1 cellular context compared by ENCODE assay signal in the genomic region with DNA sequence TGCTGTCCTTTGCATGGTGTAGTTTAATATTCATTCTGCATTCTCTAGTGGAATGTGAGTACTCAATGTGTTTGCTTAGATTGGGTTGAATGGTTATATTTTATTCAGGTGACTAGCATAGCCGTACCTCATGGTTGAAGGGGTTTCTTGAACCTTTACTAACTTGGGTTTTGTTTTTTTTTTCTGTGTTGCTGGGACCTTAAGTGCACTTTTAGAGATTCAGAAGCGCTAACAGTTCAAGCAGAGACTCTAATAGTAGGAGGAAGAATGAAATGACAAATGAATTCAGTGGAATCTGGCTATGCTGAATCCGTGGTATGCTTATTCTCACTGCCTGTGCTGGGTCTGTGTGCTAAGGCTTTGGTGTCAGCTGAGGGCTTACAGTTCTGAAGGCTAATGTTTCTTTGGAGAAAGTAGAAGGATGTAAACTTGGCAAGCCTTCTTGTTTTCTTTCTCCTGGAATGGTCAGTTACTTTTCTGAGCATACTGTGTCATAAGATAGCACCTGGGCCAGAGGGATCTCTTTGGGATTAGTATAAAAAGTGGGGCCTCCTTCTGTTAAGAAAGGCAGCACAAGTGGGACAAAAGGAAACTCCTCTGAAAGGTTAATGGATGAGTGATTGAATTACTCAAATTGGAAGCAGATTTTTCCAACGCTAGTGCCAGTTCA.
TF ChIP-seq lines count a peak whose summit lies in the region.

No MANE protein-coding gene starts in this region.

TF ChIP-seq in HepG2, 621 proteins besides CTCF, POLR2A, EP300 and RAD21:
- TF ChIP-seq, protein P1, sequence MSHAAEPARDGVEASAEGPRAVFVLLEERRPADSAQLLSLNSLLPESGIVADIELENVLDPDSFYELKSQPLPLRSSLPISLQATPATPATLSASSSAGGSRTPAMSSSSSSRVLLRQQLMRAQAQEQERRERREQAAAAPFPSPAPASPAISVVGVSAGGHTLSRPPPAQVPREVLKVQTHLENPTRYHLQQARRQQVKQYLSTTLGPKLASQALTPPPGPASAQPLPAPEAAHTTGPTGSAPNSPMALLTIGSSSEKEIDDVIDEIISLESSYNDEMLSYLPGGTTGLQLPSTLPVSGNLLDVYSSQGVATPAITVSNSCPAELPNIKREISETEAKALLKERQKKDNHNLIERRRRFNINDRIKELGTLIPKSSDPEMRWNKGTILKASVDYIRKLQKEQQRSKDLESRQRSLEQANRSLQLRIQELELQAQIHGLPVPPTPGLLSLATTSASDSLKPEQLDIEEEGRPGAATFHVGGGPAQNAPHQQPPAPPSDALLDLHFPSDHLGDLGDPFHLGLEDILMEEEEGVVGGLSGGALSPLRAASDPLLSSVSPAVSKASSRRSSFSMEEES (CRISPR knock-in tag; IDR thresholded peaks at IDR 0.05) = no peak
- TF ChIP-seq PHF20 (CRISPR knock-in tag; IDR thresholded peaks at IDR 0.05) (no peak), ZSCAN25 (CRISPR knock-in tag; IDR thresholded peaks at IDR 0.05) (no peak), U2AF1 (optimal IDR thresholded peaks at IDR 0.05; ENCODE audit: low read depth, low read length) (no peak), SP5 (CRISPR knock-in tag; IDR thresholded peaks at IDR 0.05; ENCODE audit: borderline replicate concordance, low read depth) (no peak), RELA (CRISPR knock-in tag; IDR thresholded peaks at IDR 0.05) (no peak), NR2C2 (CRISPR knock-in tag; IDR thresholded peaks at IDR 0.05; ENCODE audit: borderline replicate concordance) (no peak), BORCS8-MEF2B (CRISPR knock-in tag; IDR thresholded peaks at IDR 0.05) (no peak), EED (CRISPR knock-in tag; IDR thresholded peaks at IDR 0.05) (no peak), KLF11 (CRISPR knock-in tag; IDR thresholded peaks at IDR 0.05) (no peak), ZNF329 (CRISPR knock-in tag; IDR thresholded peaks at IDR 0.05; ENCODE audit: low read depth) (no peak)
- TF ChIP-seq, protein P2, sequence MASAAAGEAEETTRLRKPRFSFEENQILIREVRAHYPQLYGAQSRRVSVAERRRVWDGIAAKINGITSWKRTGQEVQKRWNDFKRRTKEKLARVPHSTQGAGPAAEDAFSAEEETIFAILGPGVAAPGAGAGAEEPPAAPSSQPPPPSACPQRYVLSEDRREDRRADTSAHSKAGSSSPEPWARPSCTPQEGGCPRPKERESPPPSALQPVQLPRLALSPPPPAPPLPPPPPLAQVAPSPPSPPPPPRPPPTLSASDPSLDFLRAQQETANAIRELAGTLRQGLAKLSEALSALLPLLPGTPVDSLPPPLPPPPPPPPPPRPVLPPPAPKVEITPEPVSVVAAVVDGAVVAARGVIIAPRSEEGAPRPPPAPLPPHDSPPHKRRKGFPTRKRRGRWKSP (CRISPR knock-in tag; IDR thresholded peaks at IDR 0.05) = no peak
- TF ChIP-seq, protein P3, sequence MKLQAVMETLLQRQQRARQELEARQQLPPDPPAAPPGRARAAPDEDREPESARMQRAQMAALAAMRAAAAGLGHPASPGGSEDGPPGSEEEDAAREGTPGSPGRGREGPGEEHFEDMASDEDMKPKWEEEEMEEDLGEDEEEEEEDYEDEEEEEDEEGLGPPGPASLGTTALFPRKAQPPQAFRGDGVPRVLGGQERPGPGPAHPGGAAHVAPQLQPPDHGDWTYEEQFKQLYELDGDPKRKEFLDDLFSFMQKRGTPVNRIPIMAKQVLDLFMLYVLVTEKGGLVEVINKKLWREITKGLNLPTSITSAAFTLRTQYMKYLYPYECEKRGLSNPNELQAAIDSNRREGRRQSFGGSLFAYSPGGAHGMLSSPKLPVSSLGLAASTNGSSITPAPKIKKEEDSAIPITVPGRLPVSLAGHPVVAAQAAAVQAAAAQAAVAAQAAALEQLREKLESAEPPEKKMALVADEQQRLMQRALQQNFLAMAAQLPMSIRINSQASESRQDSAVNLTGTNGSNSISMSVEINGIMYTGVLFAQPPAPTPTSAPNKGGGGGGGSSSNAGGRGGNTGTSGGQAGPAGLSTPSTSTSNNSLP (IDR thresholded peaks at IDR 0.05; ENCODE audit: low read depth, low read length) = no peak
- TF ChIP-seq, protein P4, sequence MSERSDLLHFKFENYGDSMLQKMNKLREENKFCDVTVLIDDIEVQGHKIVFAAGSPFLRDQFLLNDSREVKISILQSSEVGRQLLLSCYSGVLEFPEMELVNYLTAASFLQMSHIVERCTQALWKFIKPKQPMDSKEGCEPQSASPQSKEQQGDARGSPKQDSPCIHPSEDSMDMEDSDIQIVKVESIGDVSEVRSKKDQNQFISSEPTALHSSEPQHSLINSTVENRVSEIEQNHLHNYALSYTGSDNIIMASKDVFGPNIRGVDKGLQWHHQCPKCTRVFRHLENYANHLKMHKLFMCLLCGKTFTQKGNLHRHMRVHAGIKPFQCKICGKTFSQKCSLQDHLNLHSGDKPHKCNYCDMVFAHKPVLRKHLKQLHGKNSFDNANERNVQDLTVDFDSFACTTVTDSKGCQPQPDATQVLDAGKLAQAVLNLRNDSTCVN (CRISPR knock-in tag; IDR thresholded peaks at IDR 0.05; ENCODE audit: borderline replicate concordance) = no peak
- TF ChIP-seq, protein P5, sequence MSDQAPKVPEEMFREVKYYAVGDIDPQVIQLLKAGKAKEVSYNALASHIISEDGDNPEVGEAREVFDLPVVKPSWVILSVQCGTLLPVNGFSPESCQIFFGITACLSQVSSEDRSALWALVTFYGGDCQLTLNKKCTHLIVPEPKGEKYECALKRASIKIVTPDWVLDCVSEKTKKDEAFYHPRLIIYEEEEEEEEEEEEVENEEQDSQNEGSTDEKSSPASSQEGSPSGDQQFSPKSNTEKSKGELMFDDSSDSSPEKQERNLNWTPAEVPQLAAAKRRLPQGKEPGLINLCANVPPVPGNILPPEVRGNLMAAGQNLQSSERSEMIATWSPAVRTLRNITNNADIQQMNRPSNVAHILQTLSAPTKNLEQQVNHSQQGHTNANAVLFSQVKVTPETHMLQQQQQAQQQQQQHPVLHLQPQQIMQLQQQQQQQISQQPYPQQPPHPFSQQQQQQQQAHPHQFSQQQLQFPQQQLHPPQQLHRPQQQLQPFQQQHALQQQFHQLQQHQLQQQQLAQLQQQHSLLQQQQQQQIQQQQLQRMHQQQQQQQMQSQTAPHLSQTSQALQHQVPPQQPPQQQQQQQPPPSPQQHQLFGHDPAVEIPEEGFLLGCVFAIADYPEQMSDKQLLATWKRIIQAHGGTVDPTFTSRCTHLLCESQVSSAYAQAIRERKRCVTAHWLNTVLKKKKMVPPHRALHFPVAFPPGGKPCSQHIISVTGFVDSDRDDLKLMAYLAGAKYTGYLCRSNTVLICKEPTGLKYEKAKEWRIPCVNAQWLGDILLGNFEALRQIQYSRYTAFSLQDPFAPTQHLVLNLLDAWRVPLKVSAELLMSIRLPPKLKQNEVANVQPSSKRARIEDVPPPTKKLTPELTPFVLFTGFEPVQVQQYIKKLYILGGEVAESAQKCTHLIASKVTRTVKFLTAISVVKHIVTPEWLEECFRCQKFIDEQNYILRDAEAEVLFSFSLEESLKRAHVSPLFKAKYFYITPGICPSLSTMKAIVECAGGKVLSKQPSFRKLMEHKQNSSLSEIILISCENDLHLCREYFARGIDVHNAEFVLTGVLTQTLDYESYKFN (CRISPR knock-in tag; conservative IDR thresholded peaks at IDR 0.05) = no peak
- TF ChIP-seq, protein P6, sequence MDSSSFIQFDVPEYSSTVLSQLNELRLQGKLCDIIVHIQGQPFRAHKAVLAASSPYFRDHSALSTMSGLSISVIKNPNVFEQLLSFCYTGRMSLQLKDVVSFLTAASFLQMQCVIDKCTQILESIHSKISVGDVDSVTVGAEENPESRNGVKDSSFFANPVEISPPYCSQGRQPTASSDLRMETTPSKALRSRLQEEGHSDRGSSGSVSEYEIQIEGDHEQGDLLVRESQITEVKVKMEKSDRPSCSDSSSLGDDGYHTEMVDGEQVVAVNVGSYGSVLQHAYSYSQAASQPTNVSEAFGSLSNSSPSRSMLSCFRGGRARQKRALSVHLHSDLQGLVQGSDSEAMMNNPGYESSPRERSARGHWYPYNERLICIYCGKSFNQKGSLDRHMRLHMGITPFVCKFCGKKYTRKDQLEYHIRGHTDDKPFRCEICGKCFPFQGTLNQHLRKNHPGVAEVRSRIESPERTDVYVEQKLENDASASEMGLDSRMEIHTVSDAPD (CRISPR knock-in tag; IDR thresholded peaks at IDR 0.05) = no peak
